17 cellular contexts compared by ENCODE assay signal in genomic region chr10:65149878-65150277, GRCh38.
DNase-seq lines count a peak whose midpoint lies in the region; ATAC-seq and TF ChIP-seq lines count a peak whose summit lies in the region.
"Had no signal": no experiment of that assay in that cellular context is flagged by ENCODE, and none has a peak within 500 bp of the region (broad histone marks: within the 10 kb centered on the region; RNA-seq: fewer than 3 reads in every experiment).

No MANE protein-coding gene starts in this region.

- H3K36me3 ChIP-seq in KMS-11 (ENCODE audit: insufficient read depth), result no peaks in the 10 kb centered on the region
- no peaks in the 10 kb centered on the region for H3K36me3 ChIP-seq in MM.1S (replicated peaks; ENCODE audit: insufficient read depth, low read length)
- H3K36me3 ChIP-seq in PC-9 (ENCODE audit: low read depth), result no peaks in the 10 kb centered on the region
- H3K36me3 ChIP-seq: BLaER1 treated with 17β-estradiol and CSF1 and Interleukin-3, amounts not matched to agents 10 nM and 100 nM had no signal

- CTCF ChIA-PET in PC-9 (lab: Charles Lee), result no interaction called here

- intact Hi-C loops in PC-9 (cut with micrococcal nuclease; ENCODE audit: unreplicated experiment) (loop anchor here (10.0 kb wide), 1 partner anchor 415 kb away; no protein-coding TSS in a partner anchor), lower leg skin (cut with DNase I; ENCODE audit: low total_unique reads) (no loop called here)

- peak overlapping the region; percentile 17 for H2AFZ ChIP-seq in KMS-11 (ENCODE audit: low read depth)
- no peak overlapping the region for H2AFZ ChIP-seq in MM.1S (ENCODE audit: low read length)
- peak overlapping the region; percentile 66 for H2AFZ ChIP-seq in PC-9

- H3K4me3 ChIP-seq in KMS-11 (IDR thresholded peaks at IDR 0.05; ENCODE audit: insufficient read depth, low read depth, low read length) (no peak overlapping the region), MM.1S (ENCODE audit: low read length) (no peak overlapping the region), PC-9 (no peak overlapping the region), lower leg skin (ENCODE audit: low read depth, poor library complexity, severe bottlenecking) (no peak overlapping the region)
- H3K4me3 ChIP-seq: A549; BLaER1 treated with 17β-estradiol and CSF1 and Interleukin-3, amounts not matched to agents 10 nM and 100 nM had no signal

- DNase-seq in MM.1S (peak; percentile 59), PC-9 (no peak), lower leg skin (ENCODE audit: low spot score in 2 of 2) (no peak), pons (ENCODE audit: low spot score) (no peak)
- DNase-seq: AML-193; Caco-2; Calu3; CD4-positive, alpha-beta T cell; CD8-positive, alpha-beta T cell; DMS79 treated with DMSO at 0.1 percent for 48 hours; GF-D8 had no signal

- TF ChIP-seq POLR2A in lower leg skin (IDR thresholded peaks at IDR 0.05), result no peak

- H3K4me1 ChIP-seq in KMS-11 (ENCODE audit: low read depth, poor library complexity, severe bottlenecking) (peaks cover 36% of the 10 kb centered on the region), MM.1S (ENCODE audit: low read length) (peaks cover 17% of the 10 kb centered on the region), PC-9 (replicated peaks; ENCODE audit: insufficient read depth) (no peaks in the 10 kb centered on the region)
- H3K4me1 ChIP-seq: A549; BLaER1 treated with 17β-estradiol and CSF1 and Interleukin-3, amounts not matched to agents 10 nM and 100 nM; Caco-2 had no signal

- H3K9me2 ChIP-seq in MM.1S (replicated peaks; ENCODE audit: insufficient read depth, low read length) (no peaks in the 10 kb centered on the region), PC-9 (ENCODE audit: insufficient read depth) (no peaks in the 10 kb centered on the region)

- peak overlapping the region; percentile 42; the same call in 1 of the 2 replicates for H3K27ac ChIP-seq in KMS-11
- no peak overlapping the region for H3K27ac ChIP-seq in MM.1S (ENCODE audit: low read length)
- H3K27ac ChIP-seq in PC-9, result no peak overlapping the region
- H3K27ac ChIP-seq: 22Rv1; A549; BLaER1 treated with 17β-estradiol and CSF1 and Interleukin-3, amounts not matched to agents 10 nM and 100 nM; C4-2B had no signal

- H3K9ac ChIP-seq in KMS-11 (no peak overlapping the region), MM.1S (ENCODE audit: low read length) (no peak overlapping the region)
- H3K9ac ChIP-seq: BLaER1 treated with 17β-estradiol and CSF1 and Interleukin-3, amounts not matched to agents 10 nM and 100 nM had no signal

- no peaks in the 10 kb centered on the region for H3K27me3 ChIP-seq in KMS-11 (ENCODE audit: insufficient read depth, low read depth)
- H3K27me3 ChIP-seq in MM.1S (replicated peaks; ENCODE audit: insufficient read depth, low read length), result no peaks in the 10 kb centered on the region
- H3K27me3 ChIP-seq in PC-9 (ENCODE audit: insufficient read depth, low read depth), result no peaks in the 10 kb centered on the region
- H3K27me3 ChIP-seq: BLaER1 treated with 17β-estradiol and CSF1 and Interleukin-3, amounts not matched to agents 10 nM and 100 nM had no signal

- no peak for TF ChIP-seq CTCF in KMS-11 (conservative IDR thresholded peaks at IDR 0.05; ENCODE audit: low read depth, low read length)
- TF ChIP-seq CTCF in MM.1S (IDR thresholded peaks at IDR 0.05; ENCODE audit: low read length), result no peak
- no peak for TF ChIP-seq CTCF in PC-9 (conservative IDR thresholded peaks at IDR 0.05)
- TF ChIP-seq CTCF in lower leg skin (IDR thresholded peaks at IDR 0.05), result no peak

- no TSS peak for BruUV-seq in PC-9 (replicated peaks; lab: Mats Ljungman, UMichigan)

- H3F3A ChIP-seq in MM.1S (ENCODE audit: insufficient read depth, low read length), result no peaks in the 10 kb centered on the region
- no peaks in the 10 kb centered on the region for H3F3A ChIP-seq in PC-9 (ENCODE audit: insufficient read depth, low read depth)

- H3K79me2 ChIP-seq in KMS-11 (ENCODE audit: insufficient read depth, low read depth), result no peaks in the 10 kb centered on the region
- H3K79me2 ChIP-seq in MM.1S (ENCODE audit: low read length), result no peaks in the 10 kb centered on the region
- H3K79me2 ChIP-seq in PC-9 (ENCODE audit: low read depth), result no peaks in the 10 kb centered on the region

- H3K4me2 ChIP-seq in KMS-11 (peak overlapping the region; percentile 21; the same call in 1 of the 2 replicates), MM.1S (ENCODE audit: low read depth, low read length) (0 out of 2 replicates have a peak overlapping the region, but pooled peaks have one; percentile 6), PC-9 (no peak overlapping the region)
- H3K4me2 ChIP-seq: A549; BLaER1 treated with 17β-estradiol and CSF1 and Interleukin-3, amounts not matched to agents 10 nM and 100 nM had no signal

- no peaks in the 10 kb centered on the region for H4K20me1 ChIP-seq in KMS-11 (ENCODE audit: insufficient read depth)
- no peaks in the 10 kb centered on the region for H4K20me1 ChIP-seq in MM.1S (ENCODE audit: insufficient read depth, low read length)
- H4K20me1 ChIP-seq in PC-9 (ENCODE audit: insufficient read depth), result no peaks in the 10 kb centered on the region
- H4K20me1 ChIP-seq: BLaER1 treated with 17β-estradiol and CSF1 and Interleukin-3, amounts not matched to agents 10 nM and 100 nM had no signal

- ATAC-seq in HG03565 (IDR thresholded peaks at IDR 0.05; ENCODE audit: unreplicated experiment), result no peak
- ATAC-seq: A549; CD8-positive, alpha-beta T cell had no signal

- 79 to 88% methylated on average over 1 of the region's 1 CpG for WGBS in lower leg skin, 2 donors

- POLR2A ChIA-PET in PC-9 (lab: Charles Lee; ENCODE audit: unreplicated experiment), result no interaction called here

- H3K9me3 ChIP-seq in MM.1S (replicated peaks; ENCODE audit: insufficient read depth, low read length) (no peaks in the 10 kb centered on the region), PC-9 (ENCODE audit: insufficient read depth, low read depth) (peaks cover 5% of the 10 kb centered on the region; the same call in 1 of the 2 replicates)
- H3K9me3 ChIP-seq: A549; BLaER1 treated with 17β-estradiol and CSF1 and Interleukin-3, amounts not matched to agents 10 nM and 100 nM; Caco-2 had no signal
